In genomic region chr19:38975861-38976271, GRCh38 we compare ENCODE assay signal across 8 cellular contexts. TPM values are rescaled to one million over a fixed set of nuclear protein-coding genes. Genes with fewer than 3 reads are reported as not detected.
DNase-seq lines count a peak whose midpoint lies in the region; ATAC-seq, FAIRE-seq and TF ChIP-seq lines count a peak whose summit lies in the region.

No MANE protein-coding gene starts in this region.

- H3F3A ChIP-seq in MM.1S (ENCODE audit: insufficient read depth, low read length) = no peaks in the 10 kb centered on the region

- H3K27ac ChIP-seq in SK-N-MC = peak overlapping the region; percentile 89
- H3K27ac ChIP-seq in pancreas = peak overlapping the region; percentile 64 to 90 (median 76)
- no peak overlapping the region for H3K27ac ChIP-seq in MM.1S (ENCODE audit: low read length)

- H3K27me3 ChIP-seq in pancreas = no peaks in the 10 kb centered on the region
- peaks cover 25% of the 10 kb centered on the region for H3K27me3 ChIP-seq in MM.1S (replicated peaks; ENCODE audit: insufficient read depth, low read length)

- WGBS in pancreas, 2 donors = 1 to 6% methylated on average over 9 to 22 of the region's 22 CpGs

- intact Hi-C loops in pancreas (cut with DNase I) = no loop called here

- H3K9me3 ChIP-seq in SK-N-MC (ENCODE audit: low read depth, low read length) (no peaks in the 10 kb centered on the region), pancreas (no peaks in the 10 kb centered on the region), MM.1S (replicated peaks; ENCODE audit: insufficient read depth, low read length) (no peaks in the 10 kb centered on the region)

- DNase-seq in ELF-1 (ENCODE audit: low read depth, low spot score) = peak; percentile 68
- no peak for DNase-seq in SK-N-MC (ENCODE audit: low read depth, low spot score)
- peak; percentile 3 for DNase-seq in globus pallidus (ENCODE audit: low spot score)
- DNase-seq in pancreas = peak in 4 of 6 donors; percentile 28 to 60 (median 33)
- no peak for DNase-seq in MM.1S
- no peak for DNase-seq in NCI-H2196 (lab: John Stamatoyannopoulos, UW; ENCODE audit: unreplicated experiment)
- no peak for DNase-seq in NCI-H524 treated with DMSO at 0.1 percent for 48 hours (lab: John Stamatoyannopoulos, UW)

- no peaks in the 10 kb centered on the region for H3K9me2 ChIP-seq in MM.1S (replicated peaks; ENCODE audit: insufficient read depth, low read length)

- no peaks in the 10 kb centered on the region for H3K79me2 ChIP-seq in MM.1S (ENCODE audit: low read length)

- no peak for FAIRE-seq in pancreas (lab: Jason Lieb, UNC)

- H3K4me1 ChIP-seq in pancreas = peaks cover 4 to 21% (median 12%) of the 10 kb centered on the region in 3 donors
- peaks cover 12% of the 10 kb centered on the region for H3K4me1 ChIP-seq in MM.1S (ENCODE audit: low read length)

- TF ChIP-seq CTCF in pancreas (IDR thresholded peaks at IDR 0.05) = no peak
- TF ChIP-seq CTCF in MM.1S (IDR thresholded peaks at IDR 0.05; ENCODE audit: low read length) = no peak

- ATAC-seq in pancreas = peak; percentile 36 to 52 (median 47)
- no peak for ATAC-seq in GM21423 (IDR thresholded peaks at IDR 0.05; ENCODE audit: unreplicated experiment)

- peak overlapping the region; percentile 99 for H3K4me3 ChIP-seq in SK-N-MC
- peak overlapping the region; percentile 55 to 80 (median 62) for H3K4me3 ChIP-seq in pancreas
- H3K4me3 ChIP-seq in MM.1S (ENCODE audit: low read length) = no peak overlapping the region

- H3K9ac ChIP-seq in SK-N-MC (ENCODE audit: insufficient read length) (peak overlapping the region; percentile 69), MM.1S (ENCODE audit: low read length) (no peak overlapping the region)

- H4K20me1 ChIP-seq in MM.1S (ENCODE audit: insufficient read depth, low read length) = no peaks in the 10 kb centered on the region

- H3K36me3 ChIP-seq in SK-N-MC (ENCODE audit: insufficient read depth, low read length) (no peaks in the 10 kb centered on the region; the same call in 1 of the 2 replicates), pancreas (no peaks in the 10 kb centered on the region), MM.1S (replicated peaks; ENCODE audit: insufficient read depth, low read length) (no peaks in the 10 kb centered on the region)

- H2AFZ ChIP-seq in MM.1S (ENCODE audit: low read length) = no peak overlapping the region

- no peak overlapping the region for H3K4me2 ChIP-seq in MM.1S (ENCODE audit: low read depth, low read length)

RNA-seq across cellular contexts. Expression of gene FBXO17, which starts 0.3 kb away (rescaled TPM):
- total RNA-seq in pancreas = 10 to 100 TPM in 1 of 6 donors, 1 to 10 TPM in 5; 5.8 to 10.1 (median 7.4) TPM
- 10 to 100 TPM; 11.8 to 13.8 TPM for polyA plus RNA-seq in pancreas

RNA-seq across cellular contexts. Expression of gene MRPS12, which starts 45.1 kb away (rescaled TPM):
- 10 to 100 TPM in 5 of 6 donors, 1 to 10 TPM in 1; 9.8 to 17.5 (median 14.0) TPM for total RNA-seq in pancreas
- 10 to 100 TPM; 13.8 to 19.5 TPM for polyA plus RNA-seq in pancreas

RNA-seq across cellular contexts. Expression of gene SARS2, which starts 45.3 kb away (rescaled TPM):
- total RNA-seq in pancreas = 10 to 100 TPM in 5 of 6 donors, 1 to 10 TPM in 1; 8.8 to 21.8 (median 14.0) TPM
- 10 to 100 TPM; 73.2 to 80.6 TPM for polyA plus RNA-seq in pancreas

RNA-seq across cellular contexts. Expression of gene FBXO27, which starts 56.5 kb away (rescaled TPM):
- total RNA-seq in pancreas = 1 to 10 TPM; 2.2 to 5.5 (median 4.3) TPM
- polyA plus RNA-seq in pancreas = 1 to 10 TPM; 1.0 to 2.6 TPM

Comparison
In these comparisons a context has a peak if more than half of its experiments do, and no peak if none do; other contexts are left out.
1. DNase-seq: peak in ELF-1 (single experiment), globus pallidus (single experiment) and pancreas (4 of 6); none in SK-N-MC (single experiment), MM.1S (single experiment), NCI-H2196 (single experiment) and NCI-H524 treated with DMSO at 0.1 percent for 48 hours (single experiment).